17 cellular contexts compared by ENCODE assay signal in the genomic region with DNA sequence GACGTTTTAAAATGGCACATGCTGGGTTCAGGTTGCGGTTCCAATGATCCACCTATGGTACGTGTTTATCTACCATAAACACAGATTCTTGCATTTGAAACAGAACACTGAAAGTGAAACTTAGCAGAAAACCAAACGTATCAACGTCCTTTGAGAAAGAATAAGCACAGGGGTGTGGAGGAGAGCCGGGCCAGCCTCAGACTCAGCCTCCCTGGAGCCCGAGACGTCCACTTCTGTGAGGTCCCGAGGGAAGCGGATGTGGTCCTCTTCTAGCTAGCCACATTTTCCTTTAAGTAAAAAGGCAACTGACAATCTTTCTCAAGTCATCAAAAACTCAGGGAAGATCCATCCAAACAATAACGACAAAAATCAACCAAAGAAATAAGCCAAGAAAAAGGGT.
A peak's percentile ranks its signal among the peaks of the same experiment; 100 is the strongest.
DNase-seq lines count a peak whose midpoint lies in the region; ATAC-seq and TF ChIP-seq lines count a peak whose summit lies in the region.
"Had no signal": no experiment of that assay in that cellular context is flagged by ENCODE, and none has a peak within 500 bp of the region (broad histone marks: within the 10 kb centered on the region; RNA-seq: fewer than 3 reads in every experiment).

No MANE protein-coding gene starts in this region.

- DNase-seq in right atrium auricular region (ENCODE audit: low spot score) (peak; percentile 28), Right ventricle myocardium superior (no peak), OCI-M1 (lab: John Stamatoyannopoulos, UW) (peak; percentile 23), esophagus muscularis mucosa (ENCODE audit: extremely low spot score) (peak; percentile 37), left colon (no peak), ovary (no peak), RKO (ENCODE audit: low spot score) (no peak), inferior parietal cortex (ENCODE audit: extremely low spot score) (no peak)
- DNase-seq: C1 segment of cervical spinal cord; Caco-2; CD4-positive, alpha-beta memory T cell; DMS153; DND-41; GOT3; HFFc6 had no signal

- H3K27ac ChIP-seq in right atrium auricular region, result no peak overlapping the region
- H3K27ac ChIP-seq in esophagus muscularis mucosa (replicated peaks in 1 of 4), result no peak overlapping the region
- H3K27ac ChIP-seq in ovary, result no peak overlapping the region
- H3K27ac ChIP-seq: 22Rv1 had no signal

- TF ChIP-seq POLR2A in esophagus muscularis mucosa (IDR thresholded peaks at IDR 0.05; ENCODE audit: low read depth) (no peak), ovary (IDR thresholded peaks at IDR 0.05) (no peak)

- whole genome bisulfite sequencing in esophagus muscularis mucosa, result 83% methylated on average over 11 of the region's 11 CpGs
- WGBS in ovary, 3 donors, result 29 to 73% (median 50%) methylated on average over 11 of the region's 11 CpGs

- H3K9me3 ChIP-seq in right atrium auricular region (no peaks in the 10 kb centered on the region), esophagus muscularis mucosa (peaks cover 0 to 5% (median 2%) of the 10 kb centered on the region in 4 donors), ovary (no peaks in the 10 kb centered on the region)
- H3K9me3 ChIP-seq: Caco-2 had no signal

- TF ChIP-seq CTCF in right atrium auricular region (IDR thresholded peaks at IDR 0.05), result no peak
- no peak for TF ChIP-seq CTCF in esophagus muscularis mucosa (IDR thresholded peaks at IDR 0.05)
- TF ChIP-seq CTCF in ovary (IDR thresholded peaks at IDR 0.05), result no peak

- no peak for ATAC-seq in Right ventricle myocardium superior (ENCODE audit: poor library complexity)
- no peak for ATAC-seq in left colon

- H3K36me3 ChIP-seq in right atrium auricular region, result no peaks in the 10 kb centered on the region
- H3K36me3 ChIP-seq in esophagus muscularis mucosa, result no peaks in the 10 kb centered on the region
- no peaks in the 10 kb centered on the region for H3K36me3 ChIP-seq in ovary

- intact Hi-C loops in Right ventricle myocardium superior (cut with DNase I), result no loop called here
- intact Hi-C loops in esophagus muscularis mucosa (cut with DNase I), result no loop called here
- intact Hi-C loops in left colon (cut with DNase I, micrococcal nuclease), result no loop called here
- intact Hi-C loops in ovary (cut with DNase I), result no loop called here

- H3K27me3 ChIP-seq in right atrium auricular region (no peaks in the 10 kb centered on the region), esophagus muscularis mucosa (peaks cover 0 to 44% (median 0%) of the 10 kb centered on the region in 4 donors), ovary (no peaks in the 10 kb centered on the region)

- H3K4me1 ChIP-seq in right atrium auricular region, result no peaks in the 10 kb centered on the region
- H3K4me1 ChIP-seq in esophagus muscularis mucosa, result no peaks in the 10 kb centered on the region
- no peaks in the 10 kb centered on the region for H3K4me1 ChIP-seq in ovary (ENCODE audit: insufficient read depth)
- H3K4me1 ChIP-seq: Caco-2 had no signal

- TF ChIP-seq EP300 in esophagus muscularis mucosa (IDR thresholded peaks at IDR 0.05) (no peak), ovary (IDR thresholded peaks at IDR 0.05) (no peak)

- H3K4me3 ChIP-seq in right atrium auricular region, result no peak overlapping the region
- H3K4me3 ChIP-seq in esophagus muscularis mucosa, result no peak overlapping the region
- H3K4me3 ChIP-seq in ovary, result no peak overlapping the region
- H3K4me3 ChIP-seq: HAP-1 had no signal

Comparison
In these comparisons a context has a peak if more than half of its experiments do, and no peak if none do; other contexts are left out.
1. DNase-seq: peak in right atrium auricular region (single experiment), OCI-M1 (single experiment) and esophagus muscularis mucosa (single experiment); none in Right ventricle myocardium superior (single experiment), left colon (0 of 2), ovary (0 of 5), RKO (single experiment) and inferior parietal cortex (single experiment).